ENCODE assay signal across 8 cellular contexts in the genomic region with DNA sequence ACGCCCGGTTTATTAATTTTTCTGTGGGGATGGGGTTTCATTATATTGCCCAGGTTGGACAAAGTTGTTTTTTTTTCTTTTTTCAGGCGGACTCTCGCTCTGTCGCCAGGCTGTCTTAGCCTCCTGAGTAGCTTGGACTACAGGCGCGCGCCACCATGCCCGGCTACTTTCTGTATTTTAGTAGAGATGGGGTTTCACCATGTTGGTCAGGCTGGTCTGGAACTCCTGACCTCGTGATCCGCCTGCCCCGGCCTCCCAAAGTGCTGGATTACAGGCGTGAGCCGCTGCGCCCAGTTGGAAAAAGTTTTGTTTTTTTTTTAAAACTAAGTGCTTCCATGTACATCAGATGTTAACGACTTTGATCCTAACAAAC. TPM values are rescaled to one million over a fixed set of nuclear protein-coding genes. Genes with fewer than 3 reads are reported as not detected.
DNase-seq lines count a peak whose midpoint lies in the region; ATAC-seq, FAIRE-seq and TF ChIP-seq lines count a peak whose summit lies in the region.

No MANE protein-coding gene starts in this region.

- peak overlapping the region; percentile 81 for H3K4me2 ChIP-seq in hepatocyte

- H3K27ac Mint-ChIP-seq in activated CD8-positive, alpha-beta T cell treated with anti-CD3 and anti-CD28 coated beads for 36 hours: peak overlapping the region; percentile 99

- H3K36me3 ChIP-seq in HAP-1 (replicated peaks) (peaks cover 10% of the 10 kb centered on the region), hepatocyte (replicated peaks; ENCODE audit: insufficient read depth, low read depth) (no peaks in the 10 kb centered on the region), small intestine (ENCODE audit: control insufficient read depth in 2 of 2, insufficient read depth in 2 of 2, low read length in 2 of 2) (peaks cover 0 to 6% of the 10 kb centered on the region in 2 donors)

- intact Hi-C loops in activated CD8-positive, alpha-beta T cell treated with anti-CD3 and anti-CD28 coated beads for 36 hours (cut with micrococcal nuclease): loop anchor here (2.0 to 10.0 kb wide), 2 partner anchors 28 to 54 kb away; a partner anchor contains a TSS

- H3K27ac ChIP-seq in hepatocyte (peak overlapping the region; percentile 93), small intestine (ENCODE audit: low read depth in 1 of 2, low read length in 1 of 2) (peak overlapping the region in 1 of 2 donors; percentile 99)

- DNase-seq in HAP-1 (ENCODE audit: low spot score in 2 of 2) (no peak), hepatocyte (ENCODE audit: low spot score) (no peak), small intestine (no peak), NCI-H446 treated with DMSO at 0.1 percent for 48 hours (lab: John Stamatoyannopoulos, UW) (no peak), GM10248 (ENCODE audit: extremely low spot score) (no peak)
- DNase-seq in activated CD8-positive, alpha-beta T cell treated with anti-CD3 and anti-CD28 coated beads for 36 hours: peak; percentile 14
- DNase-seq in activated CD4-positive, alpha-beta T cell treated with anti-CD3 and anti-CD28 coated beads for 4 hours: no peak

- H3K9me3 ChIP-seq in HAP-1 (no peaks in the 10 kb centered on the region), hepatocyte (ENCODE audit: low read depth) (no peaks in the 10 kb centered on the region), small intestine (ENCODE audit: control insufficient read depth, low read depth) (no peaks in the 10 kb centered on the region)

- peaks cover 32% of the 10 kb centered on the region for H3K36me3 Mint-ChIP-seq in activated CD8-positive, alpha-beta T cell treated with anti-CD3 and anti-CD28 coated beads for 36 hours (ENCODE audit: low read depth)

- H3K4me3 ChIP-seq in HAP-1: peak overlapping the region; percentile 93
- peak overlapping the region; percentile 41 for H3K4me3 ChIP-seq in hepatocyte
- H3K4me3 ChIP-seq in small intestine (ENCODE audit: low read depth in 1 of 2, low read length in 2 of 2): peak overlapping the region; percentile 93 to 98

- H3K4me1 ChIP-seq in HAP-1: peaks cover 13% of the 10 kb centered on the region; the same call in 1 of the 2 replicates
- H3K4me1 ChIP-seq in hepatocyte (ENCODE audit: insufficient read depth): peaks cover 14% of the 10 kb centered on the region
- H3K4me1 ChIP-seq in small intestine (ENCODE audit: control insufficient read depth in 2 of 2, insufficient read depth in 1 of 2, low read depth in 1 of 2, low read length in 1 of 2): peaks cover 0 to 3% of the 10 kb centered on the region in 2 donors

- peaks cover 3% of the 10 kb centered on the region for H3K9me3 Mint-ChIP-seq in activated CD8-positive, alpha-beta T cell treated with anti-CD3 and anti-CD28 coated beads for 36 hours

- H3K27me3 ChIP-seq in HAP-1 (ENCODE audit: low read depth) (no peaks in the 10 kb centered on the region), hepatocyte (no peaks in the 10 kb centered on the region), small intestine (ENCODE audit: control insufficient read depth in 2 of 2, insufficient read depth in 2 of 2, low read length in 2 of 2) (no peaks in the 10 kb centered on the region)

- peaks cover 52% of the 10 kb centered on the region for H3K79me2 ChIP-seq in hepatocyte

- no peaks in the 10 kb centered on the region for H3K27me3 Mint-ChIP-seq in activated CD8-positive, alpha-beta T cell treated with anti-CD3 and anti-CD28 coated beads for 36 hours

- peak overlapping the region; percentile 80 for H2AFZ ChIP-seq in hepatocyte

- in situ Hi-C loops in HAP-1 (cut with MboI; ENCODE audit: low sequenced_read_pairs): no loop called here

- WGBS in hepatocyte (ENCODE audit: low lambda C conversion rate, missing lambda C conversion rate): 62% methylated on average over 16 of the region's 16 CpGs
- WGBS in small intestine, 3 donors: 48 to 54% (median 50%) methylated on average over 16 of the region's 16 CpGs

- POLR2A ChIA-PET in activated CD8-positive, alpha-beta T cell treated with anti-CD3 and anti-CD28 coated beads for 36 hours (lab: Charles Lee): interaction anchor here (0.6 to 3.1 kb wide), 11 partner anchors 17 to 124 kb away, joined by 3 to 20 read pairs (median 4); a partner anchor contains a TSS
- POLR2A ChIA-PET in GM10248 (lab: Yijun Ruan, JAX): interaction anchor here (1.2 to 1.4 kb wide), 2 partner anchors 9 to 60 kb away, joined by 3 to 12 read pairs; no protein-coding TSS in a partner anchor

- peak overlapping the region; percentile 99 for H3K4me3 Mint-ChIP-seq in activated CD8-positive, alpha-beta T cell treated with anti-CD3 and anti-CD28 coated beads for 36 hours

- CTCF ChIA-PET in activated CD8-positive, alpha-beta T cell treated with anti-CD3 and anti-CD28 coated beads for 36 hours (lab: Charles Lee): interaction anchor here (1.2 to 1.5 kb wide), 3 partner anchors 51 to 80 kb away, joined by 3 to 4 read pairs (median 3); a partner anchor contains a TSS
- CTCF ChIA-PET in GM10248 (lab: Yijun Ruan, JAX): no interaction called here

- FAIRE-seq in small intestine (lab: Jason Lieb, UNC): no peak

- no peak for ATAC-seq in activated CD8-positive, alpha-beta T cell treated with anti-CD3 and anti-CD28 coated beads for 36 hours
- ATAC-seq in GM18861 (IDR thresholded peaks at IDR 0.05; ENCODE audit: unreplicated experiment): no peak

- no peaks in the 10 kb centered on the region for H3K9me2 ChIP-seq in hepatocyte (replicated peaks; ENCODE audit: insufficient read depth)

- no peak for TF ChIP-seq CTCF in activated CD8-positive, alpha-beta T cell treated with anti-CD3 and anti-CD28 coated beads for 36 hours (IDR thresholded peaks at IDR 0.05)
- TF ChIP-seq CTCF in hepatocyte (IDR thresholded peaks at IDR 0.05; ENCODE audit: poor library complexity) (no peak), GM10248 (IDR thresholded peaks at IDR 0.05; ENCODE audit: control extremely low read depth, extremely low read depth, low read depth, missing control alignments) (no peak)

- H3K4me1 Mint-ChIP-seq in activated CD8-positive, alpha-beta T cell treated with anti-CD3 and anti-CD28 coated beads for 36 hours (ENCODE audit: low read depth): peaks cover 27% of the 10 kb centered on the region

- peaks cover 23% of the 10 kb centered on the region for H4K20me1 ChIP-seq in hepatocyte (ENCODE audit: insufficient read depth, poor library complexity, severe bottlenecking)

RNA-seq across cellular contexts. Expression of a gene that starts 0.5 kb away (rescaled TPM):
- 10 to 100 TPM; 25.9 to 28.0 TPM for total RNA-seq in activated CD8-positive, alpha-beta T cell treated with anti-CD3 and anti-CD28 coated beads for 36 hours
- total RNA-seq in hepatocyte: 19.4 and 23.8 TPM in 2 replicates
- polyA plus RNA-seq in hepatocyte (17.2 and 18.4 TPM in 2 replicates), small intestine (10 to 100 TPM; 17.4 to 30.0 (median 24.8) TPM)

RNA-seq across cellular contexts. Expression of a gene that starts 3.8 kb away (rescaled TPM):
- total RNA-seq in activated CD8-positive, alpha-beta T cell treated with anti-CD3 and anti-CD28 coated beads for 36 hours: 1 to 10 TPM; 7.6 to 7.9 TPM
- 10.6 and 11.3 TPM in 2 replicates for total RNA-seq in hepatocyte
- polyA plus RNA-seq in hepatocyte (6.2 and 6.9 TPM in 2 replicates), small intestine (1 to 10 TPM; 3.8 to 4.5 (median 4.3) TPM)

RNA-seq across cellular contexts. Expression of a gene that starts 27.9 kb away (rescaled TPM):
- 10 to 100 TPM; 18.8 to 19.1 TPM for total RNA-seq in activated CD8-positive, alpha-beta T cell treated with anti-CD3 and anti-CD28 coated beads for 36 hours
- 7.0 and 11.3 TPM in 2 replicates for total RNA-seq in hepatocyte
- polyA plus RNA-seq in hepatocyte: 5.5 and 8.1 TPM in 2 replicates
- 10 to 100 TPM in 2 of 3 donors, 1 to 10 TPM in 1; 9.7 to 25.0 (median 12.1) TPM for polyA plus RNA-seq in small intestine

RNA-seq across cellular contexts. Expression of a gene that starts 34.7 kb away (rescaled TPM):
- 100 to 1,000 TPM; 416 to 417 TPM for total RNA-seq in activated CD8-positive, alpha-beta T cell treated with anti-CD3 and anti-CD28 coated beads for 36 hours
- total RNA-seq in hepatocyte: 2,783 and 3,615 TPM in 2 replicates
- polyA plus RNA-seq in hepatocyte (785 and 822 TPM in 2 replicates), small intestine (1,000 to 10,000 TPM; 1,401 to 3,068 (median 1,584) TPM)

RNA-seq across cellular contexts. Expression of a gene that starts 51.3 kb away (rescaled TPM):
- 1 to 10 TPM; 4.8 to 4.9 TPM for total RNA-seq in activated CD8-positive, alpha-beta T cell treated with anti-CD3 and anti-CD28 coated beads for 36 hours
- total RNA-seq in hepatocyte: 6.3 and 7.2 TPM in 2 replicates
- polyA plus RNA-seq in hepatocyte (3.7 and 4.4 TPM in 2 replicates), small intestine (1 to 10 TPM; 2.2 to 4.2 (median 3.5) TPM)

Comparison
In these comparisons a context has a peak if more than half of its experiments do, and no peak if none do; other contexts are left out.
1. H3K4me3 ChIP-seq: peak in every context shown above with its lines; median percentile 96 in small intestine; 93 in HAP-1; 41 in hepatocyte.